Comparison of ENCODE assay signal across 8 cellular contexts in the genomic region with DNA sequence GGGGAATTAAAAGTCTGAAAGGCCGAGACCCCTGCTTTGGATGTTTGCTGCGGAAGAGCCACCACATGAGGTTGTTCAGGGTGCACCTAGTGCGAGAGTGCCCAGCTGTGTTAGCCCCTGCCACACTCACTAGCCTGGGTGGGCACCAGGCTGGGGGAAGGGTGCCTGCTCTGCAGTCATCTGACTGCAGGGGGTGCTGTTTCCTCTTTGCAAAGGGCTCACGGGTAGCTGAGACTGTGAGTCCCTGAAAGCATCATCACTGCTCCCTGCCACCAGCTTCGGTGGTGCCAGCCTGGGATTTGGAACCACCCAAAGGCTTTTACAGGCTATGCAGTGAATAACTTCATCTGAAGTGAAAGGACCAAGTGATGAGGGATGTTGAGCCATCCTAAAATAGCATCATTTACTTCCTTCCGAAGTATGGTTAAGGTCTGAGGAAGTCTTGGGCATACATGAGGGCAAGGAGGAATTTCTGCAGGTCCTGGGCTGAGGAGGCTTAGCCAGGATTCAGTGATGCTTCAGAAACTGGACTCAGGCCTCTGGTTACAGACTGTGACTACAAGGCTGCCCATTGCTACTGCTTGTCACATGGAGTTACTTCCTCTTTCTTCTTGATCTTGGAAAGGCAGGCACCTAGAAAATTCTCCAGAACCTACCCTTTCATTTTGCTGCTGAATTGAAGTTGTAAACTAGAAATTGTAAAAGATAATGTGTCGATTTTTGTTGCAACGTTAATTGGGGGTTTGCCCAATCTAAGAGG.
DNase-seq lines count a peak whose midpoint lies in the region; ATAC-seq, FAIRE-seq and TF ChIP-seq lines count a peak whose summit lies in the region.

No MANE protein-coding gene starts in this region.

- H2AFZ ChIP-seq in mammary epithelial cell (ENCODE audit: low read depth, low read length), result no peak overlapping the region

- WGBS in A549 (ENCODE audit: missing lambda C conversion rate), result 33% methylated on average over 7 of the region's 8 CpGs
- WGBS in mammary epithelial cell (ENCODE audit: low coverage, missing lambda C conversion rate), result 62% methylated on average over 6 of the region's 8 CpGs

- TF ChIP-seq EP300 in A549 (IDR thresholded peaks at IDR 0.05), result no peak

- no peak for TF ChIP-seq POLR2A in A549 (IDR thresholded peaks at IDR 0.05; ENCODE audit: low read length)
- no peak for TF ChIP-seq POLR2A in vagina (IDR thresholded peaks at IDR 0.05)

- H3K4me1 ChIP-seq in A549 (no peaks in the 10 kb centered on the region), mammary epithelial cell (ENCODE audit: insufficient read depth, low read length) (no peaks in the 10 kb centered on the region), vagina (no peaks in the 10 kb centered on the region)

- intact Hi-C loops in mammary epithelial cell (cut with micrococcal nuclease), result loop anchor here (1.0 kb wide), 1 partner anchor 203 kb away; no protein-coding TSS in a partner anchor
- intact Hi-C loops in vagina (cut with DNase I), result no loop called here

- H3K36me3 ChIP-seq in mammary epithelial cell (ENCODE audit: insufficient read depth, low read length), result no peaks in the 10 kb centered on the region
- H3K36me3 ChIP-seq in vagina, result no peaks in the 10 kb centered on the region

- TF ChIP-seq CTCF in A549 (IDR thresholded peaks at IDR 0.05), result no peak
- peak; percentile 34 for TF ChIP-seq CTCF in GM13976 (IDR thresholded peaks at IDR 0.05; ENCODE audit: borderline replicate concordance, control extremely low read depth, extremely low read depth, insufficient read depth, missing control alignments)
- peak; percentile 44 to 71 for TF ChIP-seq CTCF in mammary epithelial cell (conservative IDR thresholded peaks at IDR 0.05 in 1 of 2, IDR thresholded peaks at IDR 0.05 in 1 of 2; ENCODE audit: extremely low read depth in 1 of 2, insufficient read depth in 1 of 2, low read depth in 1 of 2, low read length in 2 of 2)
- no peak for TF ChIP-seq CTCF in vagina (IDR thresholded peaks at IDR 0.05)

- POLR2A ChIA-PET in A549 (lab: Yijun Ruan, JAX), result no interaction called here

- no peak overlapping the region for H3K9ac ChIP-seq in mammary epithelial cell (ENCODE audit: insufficient read depth, low read length)

- dilution Hi-C loops in mammary epithelial cell (cut with HindIII; ENCODE audit: low sequenced_read_pairs), result no loop called here

- H3K9me3 ChIP-seq in A549 (no peaks in the 10 kb centered on the region), mammary epithelial cell (replicated peaks; ENCODE audit: insufficient read depth, low read length) (no peaks in the 10 kb centered on the region), vagina (no peaks in the 10 kb centered on the region)

- no peak overlapping the region for H3K4me2 ChIP-seq in A549
- no peak overlapping the region for H3K4me2 ChIP-seq in mammary epithelial cell (ENCODE audit: insufficient read depth, low read depth, low read length)

- H3K27me3 ChIP-seq in mammary epithelial cell (ENCODE audit: insufficient read depth, low read length) (no peaks in the 10 kb centered on the region), vagina (no peaks in the 10 kb centered on the region)

- H4K20me1 ChIP-seq in mammary epithelial cell (ENCODE audit: insufficient read depth, low read length), result no peaks in the 10 kb centered on the region

- no peak for FAIRE-seq in A549 (lab: Jason Lieb, UNC)

- no TSS peak for BruUV-seq in mammary epithelial cell (replicated peaks; lab: Mats Ljungman, UMichigan)

- H3K27ac ChIP-seq in A549 (no peak overlapping the region), mammary epithelial cell (ENCODE audit: insufficient read depth, low read depth, low read length) (no peak overlapping the region), vagina (no peak overlapping the region)

- ATAC-seq in A549 (peak in 1 of 2 experiments; percentile 67; a peak in 3 of 6 replicates), HG03175 (IDR thresholded peaks at IDR 0.05; ENCODE audit: unreplicated experiment) (peak; percentile 66)

- CTCF ChIA-PET in A549 (lab: Yijun Ruan, JAX), result no interaction called here
- CTCF ChIA-PET in mammary epithelial cell (lab: Charles Lee; ENCODE audit: low non-redundant PET), result no interaction called here

- no peaks in the 10 kb centered on the region for H3K79me2 ChIP-seq in mammary epithelial cell (ENCODE audit: insufficient read depth, low read length)

- H3K4me3 ChIP-seq in A549, result no peak overlapping the region
- H3K4me3 ChIP-seq in mammary epithelial cell (replicated peaks in 1 of 3; ENCODE audit: insufficient read depth in 1 of 3, low read depth in 2 of 3, low read length in 3 of 3), result no peak overlapping the region
- H3K4me3 ChIP-seq in vagina, result no peak overlapping the region

- in situ Hi-C loops in GM13976 (cut with MboI; ENCODE audit: low sequenced_read_pairs, unreplicated experiment) (no loop called here), mammary epithelial cell (cut with MboI; ENCODE audit: low sequenced_read_pairs in 2 of 2) (no loop called here)

- DNase-seq in A549 (ENCODE audit: low read depth in 1 of 2, low spot score in 1 of 2) (peak; percentile 2 to 4), GM13976 (ENCODE audit: low spot score) (peak; percentile 23), mammary epithelial cell (no peak), vagina (ENCODE audit: extremely low spot score in 2 of 2) (no peak), NCI-H345 treated with DMSO at 0.1 percent for 48 hours (lab: John Stamatoyannopoulos, UW; ENCODE audit: unreplicated experiment) (no peak)
- no peak for DNase-seq in stimulated activated naive CD4-positive, alpha-beta T cell treated with Interleukin-2 at 50 U/mL for 16 hours (lab: John Stamatoyannopoulos, UW)
- DNase-seq in activated CD4-positive, alpha-beta T cell treated with anti-CD3 and anti-CD28 coated beads for 48 hours, result no peak

- no peak for TF ChIP-seq RAD21 in A549 (conservative IDR thresholded peaks at IDR 0.05 in 1 of 2, IDR thresholded peaks at IDR 0.05 in 1 of 2)

TF ChIP-seq in A549, 52 proteins besides CTCF, POLR2A, EP300 and RAD21:
- no peak for TF ChIP-seq ZSCAN20 (CRISPR knock-in tag; IDR thresholded peaks at IDR 0.05)
- TF ChIP-seq HOXB13 (CRISPR knock-in tag; IDR thresholded peaks at IDR 0.05; ENCODE audit: low read depth), result no peak
- TF ChIP-seq, protein P1, sequence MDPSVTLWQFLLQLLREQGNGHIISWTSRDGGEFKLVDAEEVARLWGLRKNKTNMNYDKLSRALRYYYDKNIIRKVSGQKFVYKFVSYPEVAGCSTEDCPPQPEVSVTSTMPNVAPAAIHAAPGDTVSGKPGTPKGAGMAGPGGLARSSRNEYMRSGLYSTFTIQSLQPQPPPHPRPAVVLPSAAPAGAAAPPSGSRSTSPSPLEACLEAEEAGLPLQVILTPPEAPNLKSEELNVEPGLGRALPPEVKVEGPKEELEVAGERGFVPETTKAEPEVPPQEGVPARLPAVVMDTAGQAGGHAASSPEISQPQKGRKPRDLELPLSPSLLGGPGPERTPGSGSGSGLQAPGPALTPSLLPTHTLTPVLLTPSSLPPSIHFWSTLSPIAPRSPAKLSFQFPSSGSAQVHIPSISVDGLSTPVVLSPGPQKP (IDR thresholded peaks at IDR 0.05; ENCODE audit: low read depth, low read length), result no peak
- TF ChIP-seq NPAS2 (CRISPR knock-in tag; IDR thresholded peaks at IDR 0.05; ENCODE audit: borderline replicate concordance), result no peak
- no peak for TF ChIP-seq CEBPB (IDR thresholded peaks at IDR 0.05)

Comparison
In these comparisons a context has a peak if more than half of its experiments do, and no peak if none do; other contexts are left out.
1. DNase-seq: peak in A549 (2 of 2) and GM13976 (single experiment); none in mammary epithelial cell (single experiment), vagina (0 of 2), stimulated activated naive CD4-positive, alpha-beta T cell treated with Interleukin-2 at 50 U/mL for 16 hours (single experiment), NCI-H345 treated with DMSO at 0.1 percent for 48 hours (single experiment) and activated CD4-positive, alpha-beta T cell treated with anti-CD3 and anti-CD28 coated beads for 48 hours (single experiment).
2. CTCF ChIP-seq: peak in GM13976 (single experiment) and mammary epithelial cell (2 of 2); none in A549 (single experiment) and vagina (0 of 3).